Comparison of ENCODE assay signal across 1 cellular context in the genomic region with DNA sequence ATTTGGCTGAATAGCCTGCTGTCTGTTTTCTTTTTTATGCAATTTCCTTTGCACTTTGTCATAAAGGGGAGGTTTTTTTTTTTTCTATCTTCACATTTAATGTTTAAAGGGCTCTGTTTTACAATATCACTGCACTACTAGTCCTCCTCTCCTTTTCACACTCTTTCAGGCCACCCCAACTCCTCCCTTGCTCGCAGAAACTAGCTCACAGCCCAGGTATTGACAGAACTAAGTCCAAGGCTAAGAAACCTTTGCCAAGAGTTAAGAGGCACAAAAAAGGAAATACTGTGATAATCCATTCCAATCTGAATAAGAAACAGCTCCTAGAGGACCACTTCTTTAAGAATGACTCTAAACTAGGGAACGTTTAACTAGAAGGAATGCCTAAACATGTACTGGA.
TF ChIP-seq lines count a peak whose summit lies in the region.

No MANE protein-coding gene starts in this region.

TF ChIP-seq in GM23338, 12 proteins besides CTCF, POLR2A, EP300 and RAD21 (continued from another document):
- TF ChIP-seq ETS1 (IDR thresholded peaks at IDR 0.05), result no peak
- TF ChIP-seq, protein P1, sequence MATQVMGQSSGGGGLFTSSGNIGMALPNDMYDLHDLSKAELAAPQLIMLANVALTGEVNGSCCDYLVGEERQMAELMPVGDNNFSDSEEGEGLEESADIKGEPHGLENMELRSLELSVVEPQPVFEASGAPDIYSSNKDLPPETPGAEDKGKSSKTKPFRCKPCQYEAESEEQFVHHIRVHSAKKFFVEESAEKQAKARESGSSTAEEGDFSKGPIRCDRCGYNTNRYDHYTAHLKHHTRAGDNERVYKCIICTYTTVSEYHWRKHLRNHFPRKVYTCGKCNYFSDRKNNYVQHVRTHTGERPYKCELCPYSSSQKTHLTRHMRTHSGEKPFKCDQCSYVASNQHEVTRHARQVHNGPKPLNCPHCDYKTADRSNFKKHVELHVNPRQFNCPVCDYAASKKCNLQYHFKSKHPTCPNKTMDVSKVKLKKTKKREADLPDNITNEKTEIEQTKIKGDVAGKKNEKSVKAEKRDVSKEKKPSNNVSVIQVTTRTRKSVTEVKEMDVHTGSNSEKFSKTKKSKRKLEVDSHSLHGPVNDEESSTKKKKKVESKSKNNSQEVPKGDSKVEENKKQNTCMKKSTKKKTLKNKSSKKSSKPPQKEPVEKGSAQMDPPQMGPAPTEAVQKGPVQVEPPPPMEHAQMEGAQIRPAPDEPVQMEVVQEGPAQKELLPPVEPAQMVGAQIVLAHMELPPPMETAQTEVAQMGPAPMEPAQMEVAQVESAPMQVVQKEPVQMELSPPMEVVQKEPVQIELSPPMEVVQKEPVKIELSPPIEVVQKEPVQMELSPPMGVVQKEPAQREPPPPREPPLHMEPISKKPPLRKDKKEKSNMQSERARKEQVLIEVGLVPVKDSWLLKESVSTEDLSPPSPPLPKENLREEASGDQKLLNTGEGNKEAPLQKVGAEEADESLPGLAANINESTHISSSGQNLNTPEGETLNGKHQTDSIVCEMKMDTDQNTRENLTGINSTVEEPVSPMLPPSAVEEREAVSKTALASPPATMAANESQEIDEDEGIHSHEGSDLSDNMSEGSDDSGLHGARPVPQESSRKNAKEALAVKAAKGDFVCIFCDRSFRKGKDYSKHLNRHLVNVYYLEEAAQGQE (IDR thresholded peaks at IDR 0.05; ENCODE audit: unreplicated experiment), result no peak
- no peak for TF ChIP-seq NANOG (IDR thresholded peaks at IDR 0.05; ENCODE audit: borderline replicate concordance)
- TF ChIP-seq EZH2phosphoT487 (IDR thresholded peaks at IDR 0.05; ENCODE audit: unreplicated experiment), result no peak
- TF ChIP-seq ZNF114 (CRISPR knock-in tag; IDR thresholded peaks at IDR 0.05), result no peak
- TF ChIP-seq ZNF331 (CRISPR knock-in tag; IDR thresholded peaks at IDR 0.05; ENCODE audit: low read depth), result no peak
